In the genomic region with DNA sequence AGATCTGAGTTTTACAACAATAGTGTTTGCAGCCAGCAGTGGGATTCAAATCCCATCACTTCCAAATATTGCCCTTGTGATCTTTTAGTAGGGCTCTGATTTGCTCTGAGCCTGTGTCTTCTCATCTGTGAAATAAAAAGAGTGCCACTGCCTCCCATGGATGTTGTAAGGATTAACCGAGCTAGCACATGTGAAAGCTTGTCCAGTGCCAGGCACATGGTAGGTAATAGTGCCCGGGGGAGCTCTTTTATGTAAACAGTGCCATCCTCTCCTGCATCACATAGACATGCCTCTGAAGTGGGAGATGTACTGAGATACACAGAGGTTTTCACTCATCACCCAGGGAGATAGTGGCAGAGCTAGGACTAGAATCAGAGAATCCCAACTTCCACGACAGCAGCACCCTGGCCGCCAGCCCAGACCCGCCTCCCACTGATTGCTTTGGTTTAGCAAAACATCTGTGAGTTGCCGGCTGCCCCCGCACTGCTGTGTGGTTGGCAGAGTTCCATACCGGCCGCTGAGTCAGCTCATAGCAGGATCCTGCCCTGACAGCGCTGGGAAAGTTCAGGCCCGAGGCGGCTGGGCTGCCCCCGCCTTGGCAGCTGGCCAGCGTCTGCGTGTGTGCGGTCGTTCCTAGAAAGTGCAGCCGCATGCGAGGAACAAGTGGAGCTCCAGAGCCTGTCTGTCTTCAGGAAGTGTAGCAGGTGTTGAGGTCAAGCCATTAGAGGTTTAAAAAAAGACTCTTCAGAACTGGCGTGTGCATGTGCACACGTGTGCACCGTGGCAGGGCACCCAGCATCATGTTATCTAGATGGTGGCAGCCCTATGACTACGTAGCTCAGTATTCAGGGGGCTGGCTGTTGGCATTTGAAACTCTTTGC, we compare ENCODE assay signal across 1 cellular context.
TF ChIP-seq lines count a peak whose summit lies in the region.

No MANE protein-coding gene starts in this region.

TF ChIP-seq in HepG2, 621 proteins besides CTCF, POLR2A, EP300 and RAD21 (continued from another document and continues in another):
- TF ChIP-seq ZNF224 (CRISPR knock-in tag; IDR thresholded peaks at IDR 0.05) (no peak; the same call in 1 of the 2 replicates), REXO4 (CRISPR knock-in tag; IDR thresholded peaks at IDR 0.05; ENCODE audit: borderline replicate concordance) (no peak), ZNF34 (CRISPR knock-in tag; IDR thresholded peaks at IDR 0.05; ENCODE audit: borderline replicate concordance) (no peak), SP2 (CRISPR knock-in tag; IDR thresholded peaks at IDR 0.05) (no peak), TCF12 (IDR thresholded peaks at IDR 0.05) (no peak), TCF12 (CRISPR knock-in tag; IDR thresholded peaks at IDR 0.05) (peak; percentile 94), ZNF850 (CRISPR knock-in tag; conservative IDR thresholded peaks at IDR 0.05) (no peak), TRIM24 (CRISPR knock-in tag; IDR thresholded peaks at IDR 0.05) (no peak), ZNF207 (IDR thresholded peaks at IDR 0.05; ENCODE audit: borderline replicate concordance) (no peak), SP1 (IDR thresholded peaks at IDR 0.05) (no peak), SP1 (CRISPR knock-in tag; IDR thresholded peaks at IDR 0.05) (peak; percentile 54; the same call in 1 of the 2 replicates), ZNF3 (CRISPR knock-in tag; IDR thresholded peaks at IDR 0.05) (no peak), TEAD2 (CRISPR knock-in tag; IDR thresholded peaks at IDR 0.05) (no peak), FIP1L1 (IDR thresholded peaks at IDR 0.05; ENCODE audit: borderline replicate concordance, insufficient read depth, low read depth, low read length) (peak; percentile 51; the same call in 1 of the 2 replicates), NFATC3 (CRISPR knock-in tag; IDR thresholded peaks at IDR 0.05) (peak; percentile 74; the same call in 1 of the 2 replicates), YEATS2 (CRISPR knock-in tag; IDR thresholded peaks at IDR 0.05; ENCODE audit: borderline replicate concordance) (no peak; the same call in 1 of the 2 replicates), ZIK1 (CRISPR knock-in tag; IDR thresholded peaks at IDR 0.05; ENCODE audit: borderline replicate concordance, low read depth) (no peak), MIER3 (CRISPR knock-in tag; IDR thresholded peaks at IDR 0.05; ENCODE audit: borderline replicate concordance) (peak; percentile 80; the same call in 1 of the 2 replicates), ZNF792 (CRISPR knock-in tag; IDR thresholded peaks at IDR 0.05) (peak; percentile 71; the same call in 1 of the 2 replicates), KLF11 (CRISPR knock-in tag; IDR thresholded peaks at IDR 0.05) (peak; percentile 78; the same call in 1 of the 2 replicates), ZNF75D (CRISPR knock-in tag; IDR thresholded peaks at IDR 0.05; ENCODE audit: borderline replicate concordance) (no peak), ISX (CRISPR knock-in tag; conservative IDR thresholded peaks at IDR 0.05) (no peak), ZZZ3 (CRISPR knock-in tag; IDR thresholded peaks at IDR 0.05; ENCODE audit: borderline replicate concordance) (peak; percentile 68; the same call in 1 of the 2 replicates), TBL1XR1 (IDR thresholded peaks at IDR 0.05; ENCODE audit: borderline replicate concordance, low read length, partially characterized antibody) (peak; percentile 99), BRCA1 (CRISPR knock-in tag; IDR thresholded peaks at IDR 0.05) (0 out of 2 replicates have a peak, but pooled peaks have one; percentile 50), ZBTB7A (CRISPR knock-in tag; IDR thresholded peaks at IDR 0.05) (no peak), ZNF337 (CRISPR knock-in tag; IDR thresholded peaks at IDR 0.05; ENCODE audit: borderline replicate concordance, low read depth) (peak; percentile 75; the same call in 1 of the 2 replicates), ZEB1 (IDR thresholded peaks at IDR 0.05; ENCODE audit: insufficient replicate concordance, low read depth) (no peak), KMT2A (CRISPR knock-in tag; IDR thresholded peaks at IDR 0.05) (peak; percentile 83; the same call in 1 of the 2 replicates), ZNF577 (CRISPR knock-in tag; IDR thresholded peaks at IDR 0.05; ENCODE audit: borderline replicate concordance, low read depth) (no peak), RFX5 (IDR thresholded peaks at IDR 0.05; ENCODE audit: low read depth, low read length) (peak; percentile 36; the same call in 1 of the 2 replicates), ISL2 (CRISPR knock-in tag; IDR thresholded peaks at IDR 0.05) (peak; percentile 83), CBX5 (CRISPR knock-in tag; IDR thresholded peaks at IDR 0.05; ENCODE audit: borderline replicate concordance) (peak; percentile 85; the same call in 1 of the 2 replicates), GZF1 (CRISPR knock-in tag; IDR thresholded peaks at IDR 0.05) (no peak), SP140L (CRISPR knock-in tag; IDR thresholded peaks at IDR 0.05; ENCODE audit: borderline replicate concordance) (peak; percentile 42; the same call in 1 of the 2 replicates), HHEX (CRISPR knock-in tag; IDR thresholded peaks at IDR 0.05) (peak; percentile 58), BORCS8-MEF2B (CRISPR knock-in tag; IDR thresholded peaks at IDR 0.05) (peak; percentile 92), MAZ (IDR thresholded peaks at IDR 0.05; ENCODE audit: borderline replicate concordance, low read depth, low read length) (peak; percentile 91), MAZ (CRISPR knock-in tag; IDR thresholded peaks at IDR 0.05; ENCODE audit: low read depth) (peak; percentile 76), ZNF703 (CRISPR knock-in tag; IDR thresholded peaks at IDR 0.05; ENCODE audit: borderline replicate concordance) (0 out of 2 replicates have a peak, but pooled peaks have one; percentile 46), MEF2D (CRISPR knock-in tag; IDR thresholded peaks at IDR 0.05) (peak; percentile 87; the same call in 1 of the 2 replicates)
- TF ChIP-seq, protein P1, sequence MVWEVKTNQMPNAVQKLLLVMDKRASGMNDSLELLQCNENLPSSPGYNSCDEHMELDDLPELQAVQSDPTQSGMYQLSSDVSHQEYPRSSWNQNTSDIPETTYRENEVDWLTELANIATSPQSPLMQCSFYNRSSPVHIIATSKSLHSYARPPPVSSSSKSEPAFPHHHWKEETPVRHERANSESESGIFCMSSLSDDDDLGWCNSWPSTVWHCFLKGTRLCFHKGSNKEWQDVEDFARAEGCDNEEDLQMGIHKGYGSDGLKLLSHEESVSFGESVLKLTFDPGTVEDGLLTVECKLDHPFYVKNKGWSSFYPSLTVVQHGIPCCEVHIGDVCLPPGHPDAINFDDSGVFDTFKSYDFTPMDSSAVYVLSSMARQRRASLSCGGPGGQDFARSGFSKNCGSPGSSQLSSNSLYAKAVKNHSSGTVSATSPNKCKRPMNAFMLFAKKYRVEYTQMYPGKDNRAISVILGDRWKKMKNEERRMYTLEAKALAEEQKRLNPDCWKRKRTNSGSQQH (CRISPR knock-in tag; IDR thresholded peaks at IDR 0.05; ENCODE audit: low read depth) = 0 out of 2 replicates have a peak, but pooled peaks have one; percentile 50
- TF ChIP-seq, protein P2, sequence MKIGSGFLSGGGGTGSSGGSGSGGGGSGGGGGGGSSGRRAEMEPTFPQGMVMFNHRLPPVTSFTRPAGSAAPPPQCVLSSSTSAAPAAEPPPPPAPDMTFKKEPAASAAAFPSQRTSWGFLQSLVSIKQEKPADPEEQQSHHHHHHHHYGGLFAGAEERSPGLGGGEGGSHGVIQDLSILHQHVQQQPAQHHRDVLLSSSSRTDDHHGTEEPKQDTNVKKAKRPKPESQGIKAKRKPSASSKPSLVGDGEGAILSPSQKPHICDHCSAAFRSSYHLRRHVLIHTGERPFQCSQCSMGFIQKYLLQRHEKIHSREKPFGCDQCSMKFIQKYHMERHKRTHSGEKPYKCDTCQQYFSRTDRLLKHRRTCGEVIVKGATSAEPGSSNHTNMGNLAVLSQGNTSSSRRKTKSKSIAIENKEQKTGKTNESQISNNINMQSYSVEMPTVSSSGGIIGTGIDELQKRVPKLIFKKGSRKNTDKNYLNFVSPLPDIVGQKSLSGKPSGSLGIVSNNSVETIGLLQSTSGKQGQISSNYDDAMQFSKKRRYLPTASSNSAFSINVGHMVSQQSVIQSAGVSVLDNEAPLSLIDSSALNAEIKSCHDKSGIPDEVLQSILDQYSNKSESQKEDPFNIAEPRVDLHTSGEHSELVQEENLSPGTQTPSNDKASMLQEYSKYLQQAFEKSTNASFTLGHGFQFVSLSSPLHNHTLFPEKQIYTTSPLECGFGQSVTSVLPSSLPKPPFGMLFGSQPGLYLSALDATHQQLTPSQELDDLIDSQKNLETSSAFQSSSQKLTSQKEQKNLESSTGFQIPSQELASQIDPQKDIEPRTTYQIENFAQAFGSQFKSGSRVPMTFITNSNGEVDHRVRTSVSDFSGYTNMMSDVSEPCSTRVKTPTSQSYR (CRISPR knock-in tag; IDR thresholded peaks at IDR 0.05; ENCODE audit: borderline replicate concordance) = peak; percentile 80; the same call in 1 of the 2 replicates
- TF ChIP-seq, protein P3, sequence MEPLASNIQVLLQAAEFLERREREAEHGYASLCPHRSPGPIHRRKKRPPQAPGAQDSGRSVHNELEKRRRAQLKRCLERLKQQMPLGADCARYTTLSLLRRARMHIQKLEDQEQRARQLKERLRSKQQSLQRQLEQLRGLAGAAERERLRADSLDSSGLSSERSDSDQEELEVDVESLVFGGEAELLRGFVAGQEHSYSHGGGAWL (CRISPR knock-in tag; IDR thresholded peaks at IDR 0.05) = peak; percentile 43; the same call in 1 of the 2 replicates
- TF ChIP-seq, protein P4, sequence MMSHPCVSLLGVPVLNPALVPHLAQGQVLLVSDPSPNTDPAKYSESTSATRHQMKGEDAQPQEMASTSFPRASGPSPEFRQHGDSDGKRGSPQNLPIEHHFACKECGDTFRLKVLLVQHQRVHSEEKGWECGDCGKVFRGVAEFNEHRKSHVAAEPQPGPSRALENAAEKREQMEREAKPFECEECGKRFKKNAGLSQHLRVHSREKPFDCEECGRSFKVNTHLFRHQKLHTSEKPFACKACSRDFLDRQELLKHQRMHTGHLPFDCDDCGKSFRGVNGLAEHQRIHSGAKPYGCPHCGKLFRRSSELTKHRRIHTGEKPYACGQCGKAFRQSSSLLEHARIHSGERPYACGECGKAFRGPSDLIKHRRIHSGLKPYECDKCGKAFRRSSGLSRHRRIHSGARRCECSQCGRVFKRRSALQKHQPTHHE (CRISPR knock-in tag; IDR thresholded peaks at IDR 0.05; ENCODE audit: borderline replicate concordance) = peak; percentile 41; the same call in 1 of the 2 replicates
- TF ChIP-seq, protein P5, sequence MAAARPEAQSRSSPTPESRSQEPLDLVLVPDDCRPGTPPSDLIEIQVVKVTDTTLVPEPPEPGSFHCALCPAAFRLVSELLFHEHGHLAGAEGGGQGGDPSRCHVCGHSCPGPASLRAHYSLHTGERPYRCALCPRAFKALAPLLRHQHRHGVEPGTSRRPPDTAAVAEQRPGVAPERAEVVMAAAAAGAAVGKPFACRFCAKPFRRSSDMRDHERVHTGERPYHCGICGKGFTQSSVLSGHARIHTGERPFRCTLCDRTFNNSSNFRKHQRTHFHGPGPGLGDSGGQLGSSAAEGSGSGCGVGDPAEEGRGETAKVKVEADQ (CRISPR knock-in tag; IDR thresholded peaks at IDR 0.05; ENCODE audit: borderline replicate concordance) = peak; percentile 66; the same call in 1 of the 2 replicates
- TF ChIP-seq, protein P6, sequence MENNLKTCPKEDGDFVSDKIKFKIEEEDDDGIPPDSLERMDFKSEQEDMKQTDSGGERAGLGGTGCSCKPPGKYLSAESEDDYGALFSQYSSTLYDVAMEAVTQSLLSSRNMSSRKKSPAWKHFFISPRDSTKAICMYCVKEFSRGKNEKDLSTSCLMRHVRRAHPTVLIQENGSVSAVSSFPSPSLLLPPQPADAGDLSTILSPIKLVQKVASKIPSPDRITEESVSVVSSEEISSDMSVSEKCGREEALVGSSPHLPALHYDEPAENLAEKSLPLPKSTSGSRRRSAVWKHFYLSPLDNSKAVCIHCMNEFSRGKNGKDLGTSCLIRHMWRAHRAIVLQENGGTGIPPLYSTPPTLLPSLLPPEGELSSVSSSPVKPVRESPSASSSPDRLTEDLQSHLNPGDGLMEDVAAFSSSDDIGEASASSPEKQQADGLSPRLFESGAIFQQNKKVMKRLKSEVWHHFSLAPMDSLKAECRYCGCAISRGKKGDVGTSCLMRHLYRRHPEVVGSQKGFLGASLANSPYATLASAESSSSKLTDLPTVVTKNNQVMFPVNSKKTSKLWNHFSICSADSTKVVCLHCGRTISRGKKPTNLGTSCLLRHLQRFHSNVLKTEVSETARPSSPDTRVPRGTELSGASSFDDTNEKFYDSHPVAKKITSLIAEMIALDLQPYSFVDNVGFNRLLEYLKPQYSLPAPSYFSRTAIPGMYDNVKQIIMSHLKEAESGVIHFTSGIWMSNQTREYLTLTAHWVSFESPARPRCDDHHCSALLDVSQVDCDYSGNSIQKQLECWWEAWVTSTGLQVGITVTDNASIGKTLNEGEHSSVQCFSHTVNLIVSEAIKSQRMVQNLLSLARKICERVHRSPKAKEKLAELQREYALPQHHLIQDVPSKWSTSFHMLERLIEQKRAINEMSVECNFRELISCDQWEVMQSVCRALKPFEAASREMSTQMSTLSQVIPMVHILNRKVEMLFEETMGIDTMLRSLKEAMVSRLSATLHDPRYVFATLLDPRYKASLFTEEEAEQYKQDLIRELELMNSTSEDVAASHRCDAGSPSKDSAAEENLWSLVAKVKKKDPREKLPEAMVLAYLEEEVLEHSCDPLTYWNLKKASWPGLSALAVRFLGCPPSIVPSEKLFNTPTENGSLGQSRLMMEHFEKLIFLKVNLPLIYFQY (CRISPR knock-in tag; IDR thresholded peaks at IDR 0.05; ENCODE audit: borderline replicate concordance) = 0 out of 2 replicates have a peak, but pooled peaks have one; percentile 57
- TF ChIP-seq, protein P7, sequence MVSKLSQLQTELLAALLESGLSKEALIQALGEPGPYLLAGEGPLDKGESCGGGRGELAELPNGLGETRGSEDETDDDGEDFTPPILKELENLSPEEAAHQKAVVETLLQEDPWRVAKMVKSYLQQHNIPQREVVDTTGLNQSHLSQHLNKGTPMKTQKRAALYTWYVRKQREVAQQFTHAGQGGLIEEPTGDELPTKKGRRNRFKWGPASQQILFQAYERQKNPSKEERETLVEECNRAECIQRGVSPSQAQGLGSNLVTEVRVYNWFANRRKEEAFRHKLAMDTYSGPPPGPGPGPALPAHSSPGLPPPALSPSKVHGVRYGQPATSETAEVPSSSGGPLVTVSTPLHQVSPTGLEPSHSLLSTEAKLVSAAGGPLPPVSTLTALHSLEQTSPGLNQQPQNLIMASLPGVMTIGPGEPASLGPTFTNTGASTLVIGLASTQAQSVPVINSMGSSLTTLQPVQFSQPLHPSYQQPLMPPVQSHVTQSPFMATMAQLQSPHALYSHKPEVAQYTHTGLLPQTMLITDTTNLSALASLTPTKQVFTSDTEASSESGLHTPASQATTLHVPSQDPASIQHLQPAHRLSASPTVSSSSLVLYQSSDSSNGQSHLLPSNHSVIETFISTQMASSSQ (IDR thresholded peaks at IDR 0.05; ENCODE audit: low read depth) = peak; percentile 36; the same call in 1 of the 2 replicates
- TF ChIP-seq, protein P7 (CRISPR knock-in tag; IDR thresholded peaks at IDR 0.05; ENCODE audit: borderline replicate concordance) = peak; percentile 85
